ENCODE assay signal across 9 cellular contexts in genomic region chr16:1428511-1428910, GRCh38. TPM values are rescaled to one million over a fixed set of nuclear protein-coding genes. Genes with fewer than 3 reads are reported as not detected.
DNase-seq lines count a peak whose midpoint lies in the region; ATAC-seq and TF ChIP-seq lines count a peak whose summit lies in the region.
"Had no signal": no experiment of that assay in that cellular context is flagged by ENCODE, and none has a peak within 500 bp of the region (broad histone marks: within the 10 kb centered on the region; RNA-seq: fewer than 3 reads in every experiment).

No MANE protein-coding gene starts in this region.

- no peak overlapping the region for H3K4ac ChIP-seq in mesenchymal stem cell (ENCODE audit: low read depth in 1 of 2, low read length in 2 of 2)

- DNase-seq in CD1c-positive myeloid dendritic cell (ENCODE audit: extremely low spot score) (peak; percentile 54), NB4 (ENCODE audit: low read depth) (peak; percentile 57), mesenchymal stem cell (peak; percentile 18), NCI-H1105 treated with DMSO at 0.1 percent for 48 hours (lab: John Stamatoyannopoulos, UW) (no peak), ACHN (no peak), caudate nucleus (lab: John Stamatoyannopoulos, UW) (no peak), gastrocnemius medialis (no peak)
- peak in 1 of 2 donors; percentile 68 for DNase-seq in activated naive CD4-positive, alpha-beta T cell treated with anti-CD3 and anti-CD28 coated beads, Interleukin-2, amount 50 U/mL, for 72 hours (ENCODE audit: low spot score in 2 of 2)

- H3K18ac ChIP-seq in mesenchymal stem cell (ENCODE audit: low read depth in 1 of 2, low read length in 2 of 2) = no peak overlapping the region

- no peaks in the 10 kb centered on the region for H3K9me3 Mint-ChIP-seq in activated naive CD4-positive, alpha-beta T cell treated with anti-CD3 and anti-CD28 coated beads, Interleukin-2, amount 50 U/mL, for 72 hours
- H3K9me3 Mint-ChIP-seq: central memory CD8-positive, alpha-beta T cell had no signal

- intact Hi-C loops in gastrocnemius medialis (cut with DNase I; ENCODE audit: low total_unique reads) = loop anchor here (5.0 kb wide), 1 partner anchor 334 kb away; no protein-coding TSS in a partner anchor

- no peaks in the 10 kb centered on the region for H3K79me1 ChIP-seq in mesenchymal stem cell (replicated peaks; ENCODE audit: low read length, poor library complexity, severe bottlenecking)

- H3K27ac ChIP-seq in mesenchymal stem cell (ENCODE audit: low read length, poor library complexity, severe bottlenecking) (no peak overlapping the region), caudate nucleus (ENCODE audit: low read depth, low read length) (no peak overlapping the region), gastrocnemius medialis (no peak overlapping the region)

- H3K27me3 ChIP-seq in mesenchymal stem cell (ENCODE audit: control insufficient read depth in 1 of 2, insufficient read depth in 1 of 2, low read length in 2 of 2) (peaks cover 9 to 37% of the 10 kb centered on the region in 2 experiments), gastrocnemius medialis (no peaks in the 10 kb centered on the region)

- no peak overlapping the region for H3K23ac ChIP-seq in mesenchymal stem cell (ENCODE audit: low read length in 2 of 2)

- H2BK5ac ChIP-seq in mesenchymal stem cell (ENCODE audit: low read depth, low read length, poor library complexity, severe bottlenecking) = no peak overlapping the region

- no peaks in the 10 kb centered on the region for H3K4me1 ChIP-seq in mesenchymal stem cell (ENCODE audit: control insufficient read depth, insufficient read depth, low read depth, low read length)
- no peaks in the 10 kb centered on the region for H3K4me1 ChIP-seq in gastrocnemius medialis

- H3K36me3 ChIP-seq in mesenchymal stem cell (ENCODE audit: control insufficient read depth in 1 of 2, insufficient read depth in 2 of 2, low read depth in 1 of 2, low read length in 2 of 2) (no peaks in the 10 kb centered on the region), gastrocnemius medialis (no peaks in the 10 kb centered on the region)

- H2AFZ ChIP-seq in mesenchymal stem cell (ENCODE audit: low read depth, low read length) = no peak overlapping the region

- no peak overlapping the region for H2AK5ac ChIP-seq in mesenchymal stem cell (ENCODE audit: low read length, severe bottlenecking)

- no peak overlapping the region for H3K14ac ChIP-seq in mesenchymal stem cell (ENCODE audit: low read length in 2 of 2)

- H2BK15ac ChIP-seq in mesenchymal stem cell (ENCODE audit: low read depth, poor library complexity, severe bottlenecking) = no peak overlapping the region

- peak; percentile 62 to 88 for ATAC-seq in activated naive CD4-positive, alpha-beta T cell treated with anti-CD3 and anti-CD28 coated beads, Interleukin-2, amount 50 U/mL, for 72 hours
- ATAC-seq in gastrocnemius medialis = no peak

- no peak overlapping the region for H2BK120ac ChIP-seq in mesenchymal stem cell (ENCODE audit: low read depth, low read length)

- H4K91ac ChIP-seq in mesenchymal stem cell (ENCODE audit: low read length) = no peak overlapping the region

- H3K4me2 ChIP-seq in mesenchymal stem cell (ENCODE audit: low read length, poor library complexity, severe bottlenecking) = no peak overlapping the region

- H3K9me3 ChIP-seq in mesenchymal stem cell (ENCODE audit: control insufficient read depth, low read length) = no peaks in the 10 kb centered on the region
- H3K9me3 ChIP-seq in gastrocnemius medialis = no peaks in the 10 kb centered on the region

- WGBS in mesenchymal stem cell = 51% methylated on average over 21 of the region's 21 CpGs

- in situ Hi-C loops in ACHN (cut with HindIII; ENCODE audit: low pct_ligation_motif_present, low pct_unique_long_range_greater_than_20kb, low sequenced_read_pairs) = no loop called here
- in situ Hi-C loops in gastrocnemius medialis (cut with MboI; ENCODE audit: low sequenced_read_pairs in 4 of 4) = no loop called here

- no peaks in the 10 kb centered on the region for H3K36me3 Mint-ChIP-seq in activated naive CD4-positive, alpha-beta T cell treated with anti-CD3 and anti-CD28 coated beads, Interleukin-2, amount 50 U/mL, for 72 hours

- H4K8ac ChIP-seq in mesenchymal stem cell (ENCODE audit: low read length) = no peak overlapping the region

- peak overlapping the region; percentile 36 for H3K9ac ChIP-seq in mesenchymal stem cell (ENCODE audit: low read length)

- H3K27ac Mint-ChIP-seq in activated naive CD4-positive, alpha-beta T cell treated with anti-CD3 and anti-CD28 coated beads, Interleukin-2, amount 50 U/mL, for 72 hours = no peak overlapping the region

- no peak overlapping the region for H2BK12ac ChIP-seq in mesenchymal stem cell (ENCODE audit: low read length in 2 of 2)

- TF ChIP-seq CTCF in NB4 (IDR thresholded peaks at IDR 0.05; ENCODE audit: low read depth, low read length) (peak; percentile 25), gastrocnemius medialis (IDR thresholded peaks at IDR 0.05 in 4 of 5, conservative IDR thresholded peaks at IDR 0.05 in 1 of 5) (peak in 2 of 5 experiments; percentile 19 to 33)

- no peak for TF ChIP-seq POLR2A in NB4 (IDR thresholded peaks at IDR 0.05; ENCODE audit: extremely low read depth, insufficient read length)
- no peak for TF ChIP-seq POLR2A in gastrocnemius medialis (IDR thresholded peaks at IDR 0.05)

- H3K4me3 ChIP-seq in NB4 (ENCODE audit: low read depth, low read length) (no peak overlapping the region), mesenchymal stem cell (ENCODE audit: insufficient read depth in 1 of 2, low read depth in 1 of 2, low read length in 2 of 2) (no peak overlapping the region), gastrocnemius medialis (no peak overlapping the region)

RNA-seq across cellular contexts. Expression of gene PERCC1, which starts 2.4 kb away (rescaled TPM):
- under 1 TPM in 1 of 2 donors, not detected in 1; 0.27 TPM for total RNA-seq in activated naive CD4-positive, alpha-beta T cell treated with anti-CD3 and anti-CD28 coated beads, Interleukin-2, amount 50 U/mL, for 72 hours
- polyA plus RNA-seq in mesenchymal stem cell (2013, experiment 1 of 2) = not detected
- not detected for polyA plus RNA-seq in mesenchymal stem cell (2013, experiment 2 of 2)
- total RNA-seq in gastrocnemius medialis = not detected

RNA-seq across cellular contexts. Expression of gene UQCC4, which starts 8.0 kb away (rescaled TPM):
- total RNA-seq in activated naive CD4-positive, alpha-beta T cell treated with anti-CD3 and anti-CD28 coated beads, Interleukin-2, amount 50 U/mL, for 72 hours = 10 to 100 TPM; 12.4 to 15.2 TPM
- polyA plus RNA-seq in mesenchymal stem cell (2013, experiment 1 of 2) = 11.2 TPM
- polyA plus RNA-seq in mesenchymal stem cell (2013, experiment 2 of 2) = 11.4 TPM
- total RNA-seq in gastrocnemius medialis = 10 to 100 TPM; 11.3 to 33.0 (median 20.9) TPM

RNA-seq across cellular contexts. Expression of gene UNKL, which starts 14.0 kb away (rescaled TPM):
- total RNA-seq in activated naive CD4-positive, alpha-beta T cell treated with anti-CD3 and anti-CD28 coated beads, Interleukin-2, amount 50 U/mL, for 72 hours = 10 to 100 TPM; 38.0 to 72.1 TPM
- 7.4 TPM for polyA plus RNA-seq in mesenchymal stem cell (2013, experiment 1 of 2)
- 7.0 TPM for polyA plus RNA-seq in mesenchymal stem cell (2013, experiment 2 of 2)
- 10 to 100 TPM; 31.8 to 38.8 (median 35.8) TPM for total RNA-seq in gastrocnemius medialis

RNA-seq across cellular contexts. Expression of gene CCDC154, which starts 15.8 kb away (rescaled TPM):
- total RNA-seq in activated naive CD4-positive, alpha-beta T cell treated with anti-CD3 and anti-CD28 coated beads, Interleukin-2, amount 50 U/mL, for 72 hours = 1 to 10 TPM; 2.6 to 3.6 TPM
- 0.32 TPM for polyA plus RNA-seq in mesenchymal stem cell (2013, experiment 1 of 2)
- polyA plus RNA-seq in mesenchymal stem cell (2013, experiment 2 of 2) = 0.26 TPM
- under 1 TPM in 1 of 4 donors, not detected in 3; 0.40 TPM for total RNA-seq in gastrocnemius medialis

RNA-seq across cellular contexts. Expression of gene CLCN7, which starts 46.3 kb away (rescaled TPM):
- 100 to 1,000 TPM in 1 of 2 donors, 10 to 100 TPM in 1; 43.2 to 138 TPM for total RNA-seq in activated naive CD4-positive, alpha-beta T cell treated with anti-CD3 and anti-CD28 coated beads, Interleukin-2, amount 50 U/mL, for 72 hours
- 91.3 TPM for polyA plus RNA-seq in mesenchymal stem cell (2013, experiment 1 of 2)
- polyA plus RNA-seq in mesenchymal stem cell (2013, experiment 2 of 2) = 88.2 TPM
- 10 to 100 TPM; 24.8 to 45.8 (median 38.4) TPM for total RNA-seq in gastrocnemius medialis

Comparison
In these comparisons a context has a peak if more than half of its experiments do, and no peak if none do; other contexts are left out.
1. DNase-seq: peak in CD1c-positive myeloid dendritic cell (single experiment), NB4 (single experiment) and mesenchymal stem cell (single experiment); none in NCI-H1105 treated with DMSO at 0.1 percent for 48 hours (single experiment), ACHN (single experiment), caudate nucleus (0 of 61) and gastrocnemius medialis (0 of 2).
2. ATAC-seq: peak in activated naive CD4-positive, alpha-beta T cell treated with anti-CD3 and anti-CD28 coated beads, Interleukin-2, amount 50 U/mL, for 72 hours (2 of 2); none in gastrocnemius medialis (0 of 2).